ENCODE assay signal across 1 cellular context in the genomic region with DNA sequence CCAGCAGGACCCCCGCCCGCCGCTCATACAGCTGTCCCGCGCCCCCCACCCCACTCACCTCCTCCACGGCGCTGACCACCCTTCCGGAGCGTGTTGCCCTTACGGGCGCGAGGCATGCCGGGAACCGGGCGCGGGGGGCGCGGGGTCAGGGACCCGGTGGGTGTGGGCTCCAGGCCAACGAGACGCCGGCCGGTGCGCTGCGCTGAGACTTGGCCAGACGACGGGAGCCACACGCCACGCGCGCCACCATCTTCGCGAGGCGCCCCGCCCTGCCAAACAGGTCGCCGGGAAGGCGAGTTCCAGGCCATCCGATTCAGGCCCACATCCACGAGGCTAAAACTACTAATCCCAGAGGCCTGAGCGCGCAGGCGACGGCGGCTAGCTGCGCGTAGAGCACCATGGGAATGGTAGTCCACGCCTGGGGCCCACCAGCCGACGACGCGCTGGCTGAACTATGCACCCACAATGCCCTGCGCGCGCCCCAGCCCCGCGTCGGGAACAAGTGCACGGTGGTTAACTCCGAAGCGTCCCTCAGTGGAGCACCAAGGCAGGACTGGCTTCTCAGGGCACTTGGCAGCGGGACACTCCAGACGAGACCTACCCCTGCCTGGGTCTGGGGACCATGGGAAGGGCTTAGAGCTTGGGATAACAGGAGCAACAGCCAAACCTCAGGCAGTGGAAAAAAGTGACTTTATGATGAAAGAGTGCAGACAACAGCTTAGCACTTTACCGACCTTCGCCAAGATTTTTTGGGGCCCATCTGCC.
A peak's percentile ranks its signal among the peaks of the same experiment; 100 is the strongest.
TF ChIP-seq lines count a peak whose summit lies in the region.

A gene with protein sequence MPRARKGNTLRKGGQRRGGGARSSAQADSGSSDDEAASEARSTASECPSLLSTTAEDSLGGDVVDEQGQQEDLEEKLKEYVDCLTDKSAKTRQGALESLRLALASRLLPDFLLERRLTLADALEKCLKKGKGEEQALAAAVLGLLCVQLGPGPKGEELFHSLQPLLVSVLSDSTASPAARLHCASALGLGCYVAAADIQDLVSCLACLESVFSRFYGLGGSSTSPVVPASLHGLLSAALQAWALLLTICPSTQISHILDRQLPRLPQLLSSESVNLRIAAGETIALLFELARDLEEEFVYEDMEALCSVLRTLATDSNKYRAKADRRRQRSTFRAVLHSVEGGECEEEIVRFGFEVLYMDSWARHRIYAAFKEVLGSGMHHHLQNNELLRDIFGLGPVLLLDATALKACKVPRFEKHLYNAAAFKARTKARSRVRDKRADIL (minus strand): TSS at position 271 of the 765 bp plus-strand sequence. CDS start 155 bp downstream, at position 116.

TF ChIP-seq in HepG2, 621 proteins besides CTCF, POLR2A, EP300 and RAD21 (continued from another document and continues in another):
- TF ChIP-seq, protein P1, sequence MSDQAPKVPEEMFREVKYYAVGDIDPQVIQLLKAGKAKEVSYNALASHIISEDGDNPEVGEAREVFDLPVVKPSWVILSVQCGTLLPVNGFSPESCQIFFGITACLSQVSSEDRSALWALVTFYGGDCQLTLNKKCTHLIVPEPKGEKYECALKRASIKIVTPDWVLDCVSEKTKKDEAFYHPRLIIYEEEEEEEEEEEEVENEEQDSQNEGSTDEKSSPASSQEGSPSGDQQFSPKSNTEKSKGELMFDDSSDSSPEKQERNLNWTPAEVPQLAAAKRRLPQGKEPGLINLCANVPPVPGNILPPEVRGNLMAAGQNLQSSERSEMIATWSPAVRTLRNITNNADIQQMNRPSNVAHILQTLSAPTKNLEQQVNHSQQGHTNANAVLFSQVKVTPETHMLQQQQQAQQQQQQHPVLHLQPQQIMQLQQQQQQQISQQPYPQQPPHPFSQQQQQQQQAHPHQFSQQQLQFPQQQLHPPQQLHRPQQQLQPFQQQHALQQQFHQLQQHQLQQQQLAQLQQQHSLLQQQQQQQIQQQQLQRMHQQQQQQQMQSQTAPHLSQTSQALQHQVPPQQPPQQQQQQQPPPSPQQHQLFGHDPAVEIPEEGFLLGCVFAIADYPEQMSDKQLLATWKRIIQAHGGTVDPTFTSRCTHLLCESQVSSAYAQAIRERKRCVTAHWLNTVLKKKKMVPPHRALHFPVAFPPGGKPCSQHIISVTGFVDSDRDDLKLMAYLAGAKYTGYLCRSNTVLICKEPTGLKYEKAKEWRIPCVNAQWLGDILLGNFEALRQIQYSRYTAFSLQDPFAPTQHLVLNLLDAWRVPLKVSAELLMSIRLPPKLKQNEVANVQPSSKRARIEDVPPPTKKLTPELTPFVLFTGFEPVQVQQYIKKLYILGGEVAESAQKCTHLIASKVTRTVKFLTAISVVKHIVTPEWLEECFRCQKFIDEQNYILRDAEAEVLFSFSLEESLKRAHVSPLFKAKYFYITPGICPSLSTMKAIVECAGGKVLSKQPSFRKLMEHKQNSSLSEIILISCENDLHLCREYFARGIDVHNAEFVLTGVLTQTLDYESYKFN (CRISPR knock-in tag; conservative IDR thresholded peaks at IDR 0.05) = peak; percentile 51
- TF ChIP-seq HNRNPL (IDR thresholded peaks at IDR 0.05; ENCODE audit: low read depth, low read length) (no peak; the same call in 1 of the 2 replicates), IKZF1 (IDR thresholded peaks at IDR 0.05) (no peak), ARNTL (CRISPR knock-in tag; IDR thresholded peaks at IDR 0.05) (peak; percentile 62; the same call in 1 of the 2 replicates), HIVEP1 (CRISPR knock-in tag; IDR thresholded peaks at IDR 0.05) (no peak), PPARG (CRISPR knock-in tag; conservative IDR thresholded peaks at IDR 0.05) (0 out of 2 replicates have a peak, but pooled peaks have one; percentile 45), NFKBIZ (CRISPR knock-in tag; IDR thresholded peaks at IDR 0.05) (0 out of 2 replicates have a peak, but pooled peaks have one; percentile 52), ZNF749 (CRISPR knock-in tag; IDR thresholded peaks at IDR 0.05; ENCODE audit: borderline replicate concordance) (no peak), ZNF619 (CRISPR knock-in tag; IDR thresholded peaks at IDR 0.05) (no peak), ZNF234 (CRISPR knock-in tag; conservative IDR thresholded peaks at IDR 0.05) (no peak), ZFP62 (CRISPR knock-in tag; IDR thresholded peaks at IDR 0.05) (peak; percentile 99), BORCS8-MEF2B (CRISPR knock-in tag; IDR thresholded peaks at IDR 0.05) (peak; percentile 73), ZNF879 (CRISPR knock-in tag; IDR thresholded peaks at IDR 0.05) (no peak), SIX1 (CRISPR knock-in tag; IDR thresholded peaks at IDR 0.05; ENCODE audit: borderline replicate concordance) (no peak), ZNF790 (CRISPR knock-in tag; IDR thresholded peaks at IDR 0.05; ENCODE audit: borderline replicate concordance) (peak; percentile 87; the same call in 1 of the 2 replicates), ZNF772 (CRISPR knock-in tag; IDR thresholded peaks at IDR 0.05) (peak; percentile 91), ZNF567 (CRISPR knock-in tag; IDR thresholded peaks at IDR 0.05; ENCODE audit: borderline replicate concordance) (no peak), MAZ (IDR thresholded peaks at IDR 0.05; ENCODE audit: borderline replicate concordance, low read depth, low read length) (peak; percentile 90), MAZ (CRISPR knock-in tag; IDR thresholded peaks at IDR 0.05; ENCODE audit: low read depth) (peak; percentile 97), ZSCAN31 (CRISPR knock-in tag; IDR thresholded peaks at IDR 0.05; ENCODE audit: low read depth) (peak; percentile 86), ZNF598 (CRISPR knock-in tag; IDR thresholded peaks at IDR 0.05; ENCODE audit: borderline replicate concordance) (0 out of 2 replicates have a peak, but pooled peaks have one; percentile 22), PITX1 (CRISPR knock-in tag; IDR thresholded peaks at IDR 0.05) (peak; percentile 62), GABPA (IDR thresholded peaks at IDR 0.05; ENCODE audit: low read depth, low read length) (no peak), GABPA (CRISPR knock-in tag; IDR thresholded peaks at IDR 0.05; ENCODE audit: low read depth) (peak; percentile 83), TBX3 (IDR thresholded peaks at IDR 0.05; ENCODE audit: borderline replicate concordance) (peak; percentile 47; the same call in 1 of the 2 replicates), KDM2A (CRISPR knock-in tag; IDR thresholded peaks at IDR 0.05; ENCODE audit: borderline replicate concordance, low read depth) (peak; percentile 97), CBFB (CRISPR knock-in tag; IDR thresholded peaks at IDR 0.05) (peak; percentile 89), KLF13 (CRISPR knock-in tag; IDR thresholded peaks at IDR 0.05) (no peak), ZNF572 (CRISPR knock-in tag; IDR thresholded peaks at IDR 0.05) (peak; percentile 96; the same call in 1 of the 2 replicates), SIN3A (IDR thresholded peaks at IDR 0.05; ENCODE audit: borderline replicate concordance, low read depth, low read length) (peak; percentile 70; the same call in 1 of the 2 replicates), ZNF451 (CRISPR knock-in tag; IDR thresholded peaks at IDR 0.05) (no peak), ISL2 (CRISPR knock-in tag; IDR thresholded peaks at IDR 0.05) (no peak), ASH2L (IDR thresholded peaks at IDR 0.05; ENCODE audit: insufficient read length, low read depth, low read length) (peak; percentile 77), ZNF562 (CRISPR knock-in tag; IDR thresholded peaks at IDR 0.05; ENCODE audit: borderline replicate concordance) (no peak), KDM1A (CRISPR knock-in tag; IDR thresholded peaks at IDR 0.05) (no peak), ZIK1 (CRISPR knock-in tag; IDR thresholded peaks at IDR 0.05; ENCODE audit: borderline replicate concordance, low read depth) (no peak; the same call in 1 of the 2 replicates), POGZ (CRISPR knock-in tag; IDR thresholded peaks at IDR 0.05) (peak; percentile 53), ZFP82 (CRISPR knock-in tag; IDR thresholded peaks at IDR 0.05; ENCODE audit: borderline replicate concordance) (peak; percentile 93; the same call in 1 of the 2 replicates), ZSCAN25 (CRISPR knock-in tag; IDR thresholded peaks at IDR 0.05) (no peak)
- TF ChIP-seq, protein P2, sequence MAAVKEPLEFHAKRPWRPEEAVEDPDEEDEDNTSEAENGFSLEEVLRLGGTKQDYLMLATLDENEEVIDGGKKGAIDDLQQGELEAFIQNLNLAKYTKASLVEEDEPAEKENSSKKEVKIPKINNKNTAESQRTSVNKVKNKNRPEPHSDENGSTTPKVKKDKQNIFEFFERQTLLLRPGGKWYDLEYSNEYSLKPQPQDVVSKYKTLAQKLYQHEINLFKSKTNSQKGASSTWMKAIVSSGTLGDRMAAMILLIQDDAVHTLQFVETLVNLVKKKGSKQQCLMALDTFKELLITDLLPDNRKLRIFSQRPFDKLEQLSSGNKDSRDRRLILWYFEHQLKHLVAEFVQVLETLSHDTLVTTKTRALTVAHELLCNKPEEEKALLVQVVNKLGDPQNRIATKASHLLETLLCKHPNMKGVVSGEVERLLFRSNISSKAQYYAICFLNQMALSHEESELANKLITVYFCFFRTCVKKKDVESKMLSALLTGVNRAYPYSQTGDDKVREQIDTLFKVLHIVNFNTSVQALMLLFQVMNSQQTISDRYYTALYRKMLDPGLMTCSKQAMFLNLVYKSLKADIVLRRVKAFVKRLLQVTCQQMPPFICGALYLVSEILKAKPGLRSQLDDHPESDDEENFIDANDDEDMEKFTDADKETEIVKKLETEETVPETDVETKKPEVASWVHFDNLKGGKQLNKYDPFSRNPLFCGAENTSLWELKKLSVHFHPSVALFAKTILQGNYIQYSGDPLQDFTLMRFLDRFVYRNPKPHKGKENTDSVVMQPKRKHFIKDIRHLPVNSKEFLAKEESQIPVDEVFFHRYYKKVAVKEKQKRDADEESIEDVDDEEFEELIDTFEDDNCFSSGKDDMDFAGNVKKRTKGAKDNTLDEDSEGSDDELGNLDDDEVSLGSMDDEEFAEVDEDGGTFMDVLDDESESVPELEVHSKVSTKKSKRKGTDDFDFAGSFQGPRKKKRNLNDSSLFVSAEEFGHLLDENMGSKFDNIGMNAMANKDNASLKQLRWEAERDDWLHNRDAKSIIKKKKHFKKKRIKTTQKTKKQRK (IDR thresholded peaks at IDR 0.05; ENCODE audit: low read length) = no peak
- TF ChIP-seq, protein P3, sequence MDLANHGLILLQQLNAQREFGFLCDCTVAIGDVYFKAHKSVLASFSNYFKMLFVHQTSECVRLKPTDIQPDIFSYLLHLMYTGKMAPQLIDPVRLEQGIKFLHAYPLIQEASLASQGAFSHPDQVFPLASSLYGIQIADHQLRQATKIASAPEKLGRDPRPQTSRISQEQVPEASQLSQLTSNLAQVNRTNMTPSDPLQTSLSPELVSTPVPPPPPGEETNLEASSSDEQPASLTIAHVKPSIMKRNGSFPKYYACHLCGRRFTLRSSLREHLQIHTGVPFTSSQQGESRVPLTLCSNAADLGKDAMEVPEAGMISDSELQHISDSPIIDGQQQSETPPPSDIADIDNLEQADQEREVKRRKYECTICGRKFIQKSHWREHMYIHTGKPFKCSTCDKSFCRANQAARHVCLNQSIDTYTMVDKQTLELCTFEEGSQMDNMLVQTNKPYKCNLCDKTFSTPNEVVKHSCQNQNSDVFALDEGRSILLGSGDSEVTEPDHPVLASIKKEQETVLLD (CRISPR knock-in tag; IDR thresholded peaks at IDR 0.05; ENCODE audit: low read depth) = peak; percentile 83; the same call in 1 of the 2 replicates
- TF ChIP-seq, protein P4, sequence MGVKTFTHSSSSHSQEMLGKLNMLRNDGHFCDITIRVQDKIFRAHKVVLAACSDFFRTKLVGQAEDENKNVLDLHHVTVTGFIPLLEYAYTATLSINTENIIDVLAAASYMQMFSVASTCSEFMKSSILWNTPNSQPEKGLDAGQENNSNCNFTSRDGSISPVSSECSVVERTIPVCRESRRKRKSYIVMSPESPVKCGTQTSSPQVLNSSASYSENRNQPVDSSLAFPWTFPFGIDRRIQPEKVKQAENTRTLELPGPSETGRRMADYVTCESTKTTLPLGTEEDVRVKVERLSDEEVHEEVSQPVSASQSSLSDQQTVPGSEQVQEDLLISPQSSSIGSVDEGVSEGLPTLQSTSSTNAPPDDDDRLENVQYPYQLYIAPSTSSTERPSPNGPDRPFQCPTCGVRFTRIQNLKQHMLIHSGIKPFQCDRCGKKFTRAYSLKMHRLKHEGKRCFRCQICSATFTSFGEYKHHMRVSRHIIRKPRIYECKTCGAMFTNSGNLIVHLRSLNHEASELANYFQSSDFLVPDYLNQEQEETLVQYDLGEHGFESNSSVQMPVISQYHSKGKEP (CRISPR knock-in tag; IDR thresholded peaks at IDR 0.05) = 0 out of 2 replicates have a peak, but pooled peaks have one; percentile 47
- TF ChIP-seq, protein P5, sequence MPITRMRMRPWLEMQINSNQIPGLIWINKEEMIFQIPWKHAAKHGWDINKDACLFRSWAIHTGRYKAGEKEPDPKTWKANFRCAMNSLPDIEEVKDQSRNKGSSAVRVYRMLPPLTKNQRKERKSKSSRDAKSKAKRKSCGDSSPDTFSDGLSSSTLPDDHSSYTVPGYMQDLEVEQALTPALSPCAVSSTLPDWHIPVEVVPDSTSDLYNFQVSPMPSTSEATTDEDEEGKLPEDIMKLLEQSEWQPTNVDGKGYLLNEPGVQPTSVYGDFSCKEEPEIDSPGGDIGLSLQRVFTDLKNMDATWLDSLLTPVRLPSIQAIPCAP (CRISPR knock-in tag; IDR thresholded peaks at IDR 0.05; ENCODE audit: low read depth) = no peak
- TF ChIP-seq, protein P6, sequence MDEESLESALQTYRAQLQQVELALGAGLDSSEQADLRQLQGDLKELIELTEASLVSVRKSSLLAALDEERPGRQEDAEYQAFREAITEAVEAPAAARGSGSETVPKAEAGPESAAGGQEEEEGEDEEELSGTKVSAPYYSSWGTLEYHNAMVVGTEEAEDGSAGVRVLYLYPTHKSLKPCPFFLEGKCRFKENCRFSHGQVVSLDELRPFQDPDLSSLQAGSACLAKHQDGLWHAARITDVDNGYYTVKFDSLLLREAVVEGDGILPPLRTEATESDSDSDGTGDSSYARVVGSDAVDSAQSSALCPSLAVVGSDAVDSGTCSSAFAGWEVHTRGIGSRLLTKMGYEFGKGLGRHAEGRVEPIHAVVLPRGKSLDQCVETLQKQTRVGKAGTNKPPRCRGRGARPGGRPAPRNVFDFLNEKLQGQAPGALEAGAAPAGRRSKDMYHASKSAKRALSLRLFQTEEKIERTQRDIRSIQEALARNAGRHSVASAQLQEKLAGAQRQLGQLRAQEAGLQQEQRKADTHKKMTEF (CRISPR knock-in tag; IDR thresholded peaks at IDR 0.05) = peak; percentile 86
- TF ChIP-seq, protein P7, sequence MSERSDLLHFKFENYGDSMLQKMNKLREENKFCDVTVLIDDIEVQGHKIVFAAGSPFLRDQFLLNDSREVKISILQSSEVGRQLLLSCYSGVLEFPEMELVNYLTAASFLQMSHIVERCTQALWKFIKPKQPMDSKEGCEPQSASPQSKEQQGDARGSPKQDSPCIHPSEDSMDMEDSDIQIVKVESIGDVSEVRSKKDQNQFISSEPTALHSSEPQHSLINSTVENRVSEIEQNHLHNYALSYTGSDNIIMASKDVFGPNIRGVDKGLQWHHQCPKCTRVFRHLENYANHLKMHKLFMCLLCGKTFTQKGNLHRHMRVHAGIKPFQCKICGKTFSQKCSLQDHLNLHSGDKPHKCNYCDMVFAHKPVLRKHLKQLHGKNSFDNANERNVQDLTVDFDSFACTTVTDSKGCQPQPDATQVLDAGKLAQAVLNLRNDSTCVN (CRISPR knock-in tag; IDR thresholded peaks at IDR 0.05; ENCODE audit: borderline replicate concordance) = peak; percentile 53; the same call in 1 of the 2 replicates
- TF ChIP-seq, protein P8, sequence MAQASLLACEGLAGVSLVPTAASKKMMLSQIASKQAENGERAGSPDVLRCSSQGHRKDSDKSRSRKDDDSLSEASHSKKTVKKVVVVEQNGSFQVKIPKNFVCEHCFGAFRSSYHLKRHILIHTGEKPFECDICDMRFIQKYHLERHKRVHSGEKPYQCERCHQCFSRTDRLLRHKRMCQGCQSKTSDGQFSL (CRISPR knock-in tag; IDR thresholded peaks at IDR 0.05) = no peak
